25 cellular contexts compared by ENCODE assay signal in genomic region chr4:48997962-48998361, GRCh38. TPM values are rescaled to one million over a fixed set of nuclear protein-coding genes. Genes with fewer than 3 reads are reported as not detected.
A peak's percentile ranks its signal among the peaks of the same experiment; 100 is the strongest.
DNase-seq lines count a peak whose midpoint lies in the region; ATAC-seq and TF ChIP-seq lines count a peak whose summit lies in the region.
"Had no signal": no experiment of that assay in that cellular context is flagged by ENCODE, and none has a peak within 500 bp of the region (broad histone marks: within the 10 kb centered on the region; RNA-seq: fewer than 3 reads in every experiment).

No MANE protein-coding gene starts in this region.

- TF ChIP-seq CTCF in LNCaP clone FGC (IDR thresholded peaks at IDR 0.05; ENCODE audit: control insufficient read depth, extremely low read depth, insufficient read depth) (no peak), VCaP (conservative IDR thresholded peaks at IDR 0.05) (no peak), right lobe of liver (IDR thresholded peaks at IDR 0.05) (no peak)

- no peaks in the 10 kb centered on the region for H3K27me3 ChIP-seq in right lobe of liver
- H3K27me3 ChIP-seq: BE2C, BLaER1 had no signal

- peak; percentile 82 to 91 (median 84) for ATAC-seq in right lobe of liver
- ATAC-seq in GM21529 (IDR thresholded peaks at IDR 0.05; ENCODE audit: unreplicated experiment): no peak

- no peak overlapping the region for H3K4me3 ChIP-seq in LNCaP clone FGC (ENCODE audit: low read depth, low read length)
- no peak overlapping the region for H3K4me3 ChIP-seq in right lobe of liver
- H3K4me3 ChIP-seq: BLaER1 had no signal

- H3K27ac ChIP-seq in VCaP (peak overlapping the region; percentile 74), right lobe of liver (peak overlapping the region in 2 of 3 donors; percentile 37 to 64)
- H3K27ac ChIP-seq: BLaER1 had no signal

- DNase-seq in LNCaP clone FGC (ENCODE audit: low read depth) (peak; percentile 70), right lobe of liver (no peak), retina (no peak), putamen (ENCODE audit: low spot score) (no peak)
- DNase-seq: 8988T; ACHN; BE2C; C1 segment of cervical spinal cord; CD4-positive, alpha-beta memory T cell; CD4-positive, CD25-positive, alpha-beta regulatory T cell; CD8-positive, alpha-beta memory T cell; COR-L47; DMS 273 treated with DMSO at 0.1 percent for 48 hours; DMS153; DMS53; DMS79; DND-41; EL; GDM1 had no signal

- peaks cover 0 to 22% (median 6%) of the 10 kb centered on the region in 4 donors for H3K4me1 ChIP-seq in right lobe of liver
- H3K4me1 ChIP-seq: BE2C had no signal

- 27% methylated on average over 3 of the region's 3 CpGs for WGBS in right lobe of liver (ENCODE audit: insufficient coverage, low coverage, low lambda C conversion rate, missing lambda C conversion rate)

- no peaks in the 10 kb centered on the region for H3K36me3 ChIP-seq in right lobe of liver
- H3K36me3 ChIP-seq: BE2C, BLaER1 had no signal

- intact Hi-C loops in right lobe of liver (cut with DNase I): no loop called here

- no peaks in the 10 kb centered on the region for H3K9me3 ChIP-seq in right lobe of liver
- H3K9me3 ChIP-seq: BE2C, BLaER1 had no signal

- TF ChIP-seq POLR2A in right lobe of liver (IDR thresholded peaks at IDR 0.05): no peak

RNA-seq across cellular contexts. Expression of gene CWH43, which starts 11.9 kb away (rescaled TPM):
- under 1 TPM in 3 of 6 experiments, not detected in 3; 0.13 to 0.37 (median 0.22) TPM for total RNA-seq in right lobe of liver
- total RNA-seq: A673; CD4-positive, alpha-beta memory T cell; CD4-positive, CD25-positive, alpha-beta regulatory T cell; CD8-positive, alpha-beta memory T cell; Daoy; G401 had no signal
